Comparison of ENCODE assay signal across 26 cellular contexts in the genomic region with DNA sequence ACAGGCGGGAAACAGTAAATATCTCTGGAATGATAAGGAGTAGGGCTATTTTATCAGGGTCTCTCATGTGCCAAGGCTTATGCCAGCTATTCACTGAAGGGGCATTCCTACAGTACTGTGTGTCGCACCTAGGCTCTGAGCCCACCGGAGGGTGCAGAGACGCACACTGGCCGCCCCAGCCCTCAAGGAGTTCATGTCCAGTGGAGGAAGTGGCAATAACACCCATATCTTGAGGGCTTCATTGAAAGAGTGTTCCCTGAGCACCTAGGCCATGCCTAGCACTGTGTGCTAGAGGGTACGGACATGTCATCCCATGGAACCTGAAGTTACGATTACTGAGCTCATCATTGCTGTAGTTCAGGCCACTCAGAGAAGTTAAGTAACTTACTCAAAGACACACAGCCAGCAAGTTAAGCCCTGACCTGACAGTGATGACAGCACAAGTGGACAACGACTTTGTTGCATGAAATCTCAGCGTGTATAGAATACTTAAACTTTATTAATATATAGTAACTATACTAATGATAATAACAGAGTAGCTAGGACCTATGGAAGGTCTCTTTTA. TPM values are rescaled to one million over a fixed set of nuclear protein-coding genes. Genes with fewer than 3 reads are reported as not detected.
"Had no signal": no experiment of that assay in that cellular context is flagged by ENCODE, and none has a peak within 500 bp of the region (broad histone marks: within the 10 kb centered on the region; RNA-seq: fewer than 3 reads in every experiment).

No MANE protein-coding gene starts in this region.

- H3K4me1 Mint-ChIP-seq: memory B cell; stimulated activated memory B cell treated with anti-CD40 and anti-IgM and Interleukin-4, amounts not matched to agents 10 μg/mL and 1 μg/mL and 100 μg/mL, for 72 hours had no signal

- H3K4me3 Mint-ChIP-seq: activated CD8-positive, alpha-beta memory T cell treated with anti-CD3 and anti-CD28 coated beads, Interleukin-2, amount 10 ng/mL, durations not matched to agents 7 days and 5 days; activated CD8-positive, alpha-beta T cell treated with anti-CD3 and anti-CD28 coated beads for 36 hours; activated T-helper 1 cell treated with anti-CD3 and anti-CD28 coated beads, Interleukin-12 subunit alpha, Interleukin-12 subunit beta, Interleukin-2, Interleukin-4 antibody, amounts not matched to agents 30 ng/mL and 10 ng/mL and 1 ng/mL, durations not matched to agents 14 hours and 24 hours and 36 hours; dendritic cell treated with granulocyte-macrophage colony-stimulating factor and Interleukin-4, amounts not matched to agents 40 ng/mL and 50 ng/mL, for 4 days; memory B cell; naive B cell; stimulated activated memory B cell treated with anti-CD40 and anti-IgM and Interleukin-4, amounts not matched to agents 10 μg/mL and 1 μg/mL and 100 μg/mL, for 72 hours; T-helper 1 cell treated with Interleukin-12 subunit alpha and Interleukin-12 subunit beta and Interleukin-4 antibody, amounts not matched to agents 30 μg/mL and 1 μg/mL, for 36 hours had no signal

- DNase-seq: activated CD4-positive, alpha-beta T cell treated with anti-CD3 and anti-CD28 coated beads for 4 hours; activated CD4-positive, CD25-positive, alpha-beta regulatory T cell; activated CD8-positive, alpha-beta memory T cell treated with anti-CD3 and anti-CD28 coated beads, Interleukin-2, amount 10 ng/mL, durations not matched to agents 7 days and 5 days; activated CD8-positive, alpha-beta T cell treated with anti-CD3 and anti-CD28 coated beads for 36 hours; activated gamma-delta T cell; activated naive CD4-positive, alpha-beta T cell treated with anti-CD3 and anti-CD28 coated beads, Interleukin-2, amount 50 U/mL, for 16 hours; brain microvascular endothelial cell; caudate nucleus; effector CD8-positive, alpha-beta T cell; foreskin melanocyte; glutamatergic neuron; naive B cell; occipital lobe; small intestine; stimulated activated CD4-positive, alpha-beta T cell treated with anti-CD3 and anti-CD28 coated beads, Interleukin-15, amount 100 ng/mL, for 24 hours; T1000 had no signal

- H3K9me3 Mint-ChIP-seq: activated CD8-positive, alpha-beta T cell treated with anti-CD3 and anti-CD28 coated beads for 36 hours; activated T-helper 1 cell treated with anti-CD3 and anti-CD28 coated beads, Interleukin-12 subunit alpha, Interleukin-12 subunit beta, Interleukin-2, Interleukin-4 antibody, amounts not matched to agents 30 ng/mL and 10 ng/mL and 1 ng/mL, durations not matched to agents 14 hours and 24 hours and 36 hours; dendritic cell treated with granulocyte-macrophage colony-stimulating factor and Interleukin-4, amounts not matched to agents 40 ng/mL and 50 ng/mL, for 4 days; memory B cell; naive B cell; stimulated activated memory B cell treated with anti-CD40 and anti-IgM and Interleukin-4, amounts not matched to agents 10 μg/mL and 1 μg/mL and 100 μg/mL, for 72 hours; T-helper 1 cell treated with Interleukin-12 subunit alpha and Interleukin-12 subunit beta and Interleukin-4 antibody, amounts not matched to agents 30 μg/mL and 1 μg/mL, for 36 hours had no signal

- H3K4me3 ChIP-seq: hepatocyte, upper lobe of left lung had no signal

- ATAC-seq: activated CD8-positive, alpha-beta memory T cell treated with anti-CD3 and anti-CD28 coated beads, Interleukin-2, amount 10 ng/mL, durations not matched to agents 7 days and 5 days; activated CD8-positive, alpha-beta T cell treated with anti-CD3 and anti-CD28 coated beads for 36 hours; sciatic nerve; stimulated activated memory B cell treated with anti-CD40 and anti-IgM and Interleukin-4, amounts not matched to agents 10 μg/mL and 1 μg/mL and 100 μg/mL, for 72 hours had no signal

- H3K36me3 ChIP-seq: brain microvascular endothelial cell, upper lobe of left lung had no signal

- H3K9me3 ChIP-seq: upper lobe of left lung had no signal

- H3K27ac Mint-ChIP-seq: activated CD8-positive, alpha-beta memory T cell treated with anti-CD3 and anti-CD28 coated beads, Interleukin-2, amount 10 ng/mL, durations not matched to agents 7 days and 5 days; activated CD8-positive, alpha-beta T cell treated with anti-CD3 and anti-CD28 coated beads for 36 hours; activated T-helper 1 cell treated with anti-CD3 and anti-CD28 coated beads, Interleukin-12 subunit alpha, Interleukin-12 subunit beta, Interleukin-2, Interleukin-4 antibody, amounts not matched to agents 30 ng/mL and 10 ng/mL and 1 ng/mL, durations not matched to agents 14 hours and 24 hours and 36 hours; dendritic cell treated with granulocyte-macrophage colony-stimulating factor and Interleukin-4, amounts not matched to agents 40 ng/mL and 50 ng/mL, for 4 days; memory B cell; naive B cell; stimulated activated memory B cell treated with anti-CD40 and anti-IgM and Interleukin-4, amounts not matched to agents 10 μg/mL and 1 μg/mL and 100 μg/mL, for 72 hours; T-helper 1 cell treated with Interleukin-12 subunit alpha and Interleukin-12 subunit beta and Interleukin-4 antibody, amounts not matched to agents 30 μg/mL and 1 μg/mL, for 36 hours had no signal

- H3K79me2 ChIP-seq: hepatocyte had no signal

- H3K4me2 ChIP-seq: hepatocyte had no signal

- FAIRE-seq: small intestine had no signal

- H3K27me3 Mint-ChIP-seq: activated CD8-positive, alpha-beta memory T cell treated with anti-CD3 and anti-CD28 coated beads, Interleukin-2, amount 10 ng/mL, durations not matched to agents 7 days and 5 days; activated CD8-positive, alpha-beta T cell treated with anti-CD3 and anti-CD28 coated beads for 36 hours had no signal

- H2AFZ ChIP-seq: hepatocyte had no signal

- H3K36me3 Mint-ChIP-seq: activated CD8-positive, alpha-beta memory T cell treated with anti-CD3 and anti-CD28 coated beads, Interleukin-2, amount 10 ng/mL, durations not matched to agents 7 days and 5 days; memory B cell; naive B cell; stimulated activated memory B cell treated with anti-CD40 and anti-IgM and Interleukin-4, amounts not matched to agents 10 μg/mL and 1 μg/mL and 100 μg/mL, for 72 hours had no signal

- H3K27me3 ChIP-seq: brain microvascular endothelial cell, hepatocyte, upper lobe of left lung had no signal

- H3K27ac ChIP-seq: brain microvascular endothelial cell, hepatocyte, upper lobe of left lung had no signal

RNA-seq across cellular contexts. Expression of a gene that starts 8.7 kb away (rescaled TPM):
- total RNA-seq: activated CD8-positive, alpha-beta memory T cell treated with anti-CD3 and anti-CD28 coated beads, Interleukin-2, amount 10 ng/mL, durations not matched to agents 7 days and 5 days; activated CD8-positive, alpha-beta T cell treated with anti-CD3 and anti-CD28 coated beads for 36 hours; activated T-helper 1 cell treated with anti-CD3 and anti-CD28 coated beads, Interleukin-12 subunit alpha, Interleukin-12 subunit beta, Interleukin-2, Interleukin-4 antibody, amounts not matched to agents 30 ng/mL and 10 ng/mL and 1 ng/mL, durations not matched to agents 14 hours and 24 hours and 36 hours; occipital lobe; temporal lobe had no signal
- polyA plus RNA-seq: neural cell had no signal

RNA-seq across cellular contexts. Expression of a gene that starts 21.8 kb away (rescaled TPM):
- total RNA-seq: activated CD8-positive, alpha-beta memory T cell treated with anti-CD3 and anti-CD28 coated beads, Interleukin-2, amount 10 ng/mL, durations not matched to agents 7 days and 5 days; occipital lobe; temporal lobe had no signal
- polyA plus RNA-seq: neural cell had no signal
